Comparison of ENCODE assay signal across 23 cellular contexts in the genomic region with DNA sequence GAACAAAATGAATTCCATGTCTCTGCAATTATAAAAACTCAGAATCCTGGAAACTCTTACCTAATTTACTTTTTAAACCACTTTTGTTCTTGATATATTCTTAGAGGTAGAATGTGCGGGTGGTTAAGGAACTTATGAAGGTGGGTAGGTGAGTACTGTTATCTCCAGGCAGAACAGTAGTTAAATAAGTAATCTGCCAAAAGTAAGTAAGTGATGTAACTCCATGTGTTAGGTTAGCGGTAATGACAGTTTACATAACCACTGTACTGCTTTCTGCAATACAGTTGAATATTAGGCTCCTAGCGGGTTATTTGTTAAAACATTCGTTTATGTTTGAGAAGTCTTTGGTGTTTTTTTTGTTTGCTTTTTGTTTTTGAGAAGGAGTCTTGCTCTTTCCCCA. TPM values are rescaled to one million over a fixed set of nuclear protein-coding genes. Genes with fewer than 3 reads are reported as not detected.
DNase-seq lines count a peak whose midpoint lies in the region; ATAC-seq and TF ChIP-seq lines count a peak whose summit lies in the region.
"Had no signal": no experiment of that assay in that cellular context is flagged by ENCODE, and none has a peak within 500 bp of the region (broad histone marks: within the 10 kb centered on the region; RNA-seq: fewer than 3 reads in every experiment).

No MANE protein-coding gene starts in this region.

- H3F3A ChIP-seq in GM23338 (replicated peaks; ENCODE audit: low read depth): 0 out of 2 replicates have a peak, but pooled peaks cover 3% of the 10 kb centered on the region

- ATAC-seq in GM23338 (no peak), left lobe of liver (peak; percentile 75), right lobe of liver (peak; percentile 66 to 85 (median 73))
- ATAC-seq: A549 had no signal

- no peak for TF ChIP-seq CTCF in GM23338 (conservative IDR thresholded peaks at IDR 0.05; ENCODE audit: low read depth in 2 of 2)
- TF ChIP-seq CTCF in right lobe of liver (IDR thresholded peaks at IDR 0.05): no peak

- no peak overlapping the region for H2AK5ac ChIP-seq in mesenchymal stem cell (ENCODE audit: low read length, severe bottlenecking)

- H2AFZ ChIP-seq in GM23338 (no peak overlapping the region), mesenchymal stem cell (ENCODE audit: low read depth, low read length) (no peak overlapping the region)

- DNase-seq in GM23338 (ENCODE audit: low spot score): no peak
- no peak for DNase-seq in left lobe of liver (ENCODE audit: low spot score)
- DNase-seq in right lobe of liver: no peak
- no peak for DNase-seq in AG20443 (ENCODE audit: low spot score)
- no peak for DNase-seq in T-helper 2 cell
- DNase-seq in mesenchymal stem cell: no peak
- DNase-seq: BE2C; C1 segment of cervical spinal cord; CD4-positive, alpha-beta memory T cell; CD4-positive, CD25-positive, alpha-beta regulatory T cell; CD8-positive, alpha-beta memory T cell; COR-L47; DMS 273 treated with DMSO at 0.1 percent for 48 hours; DMS153; DMS53; DMS79; DND-41; EL; GDM1 had no signal

- no peak overlapping the region for H2BK120ac ChIP-seq in mesenchymal stem cell (ENCODE audit: low read depth, low read length)

- H3K4me3 Mint-ChIP-seq in GM23338: no peak overlapping the region
- H3K4me3 Mint-ChIP-seq: CD14-positive monocyte; CD4-positive, alpha-beta memory T cell; CD4-positive, CD25-positive, alpha-beta regulatory T cell; CD8-positive, alpha-beta memory T cell had no signal

- peaks cover 85% of the 10 kb centered on the region for H3K4me1 Mint-ChIP-seq in GM23338
- H3K4me1 Mint-ChIP-seq: CD14-positive monocyte; CD4-positive, CD25-positive, alpha-beta regulatory T cell; CD8-positive, alpha-beta memory T cell had no signal

- H3K36me3 Mint-ChIP-seq in GM23338 (ENCODE audit: low read depth): peaks cover 55% of the 10 kb centered on the region
- H3K36me3 Mint-ChIP-seq: CD14-positive monocyte; CD4-positive, alpha-beta memory T cell; CD4-positive, CD25-positive, alpha-beta regulatory T cell; CD8-positive, alpha-beta memory T cell had no signal

- TF ChIP-seq POLR2A in right lobe of liver (IDR thresholded peaks at IDR 0.05): no peak

- H3K27me3 ChIP-seq in GM23338 (ENCODE audit: insufficient read depth): no peaks in the 10 kb centered on the region
- H3K27me3 ChIP-seq in right lobe of liver: no peaks in the 10 kb centered on the region
- peaks cover 0 to 7% of the 10 kb centered on the region in 2 experiments for H3K27me3 ChIP-seq in mesenchymal stem cell (ENCODE audit: control insufficient read depth in 1 of 2, insufficient read depth in 1 of 2, low read length in 2 of 2)
- H3K27me3 ChIP-seq: BLaER1 had no signal

- no peak overlapping the region for H2BK5ac ChIP-seq in mesenchymal stem cell (ENCODE audit: low read depth, low read length, poor library complexity, severe bottlenecking)

- WGBS in right lobe of liver (ENCODE audit: insufficient coverage, low coverage, low lambda C conversion rate, missing lambda C conversion rate): 27% methylated on average over 4 of the region's 4 CpGs
- 95% methylated on average over 3 of the region's 4 CpGs for WGBS in mesenchymal stem cell

- H3K27me3 Mint-ChIP-seq in GM23338 (ENCODE audit: insufficient read depth, low read depth, poor library complexity): peaks cover 9% of the 10 kb centered on the region

- no peak overlapping the region for H3K27ac Mint-ChIP-seq in GM23338
- H3K27ac Mint-ChIP-seq: CD14-positive monocyte; CD4-positive, alpha-beta memory T cell; CD4-positive, CD25-positive, alpha-beta regulatory T cell; CD8-positive, alpha-beta memory T cell had no signal

- no peak overlapping the region for H3K23ac ChIP-seq in mesenchymal stem cell (ENCODE audit: low read length in 2 of 2)

- H3K4me1 ChIP-seq in GM23338 (ENCODE audit: insufficient read depth) (peaks cover 88% of the 10 kb centered on the region), right lobe of liver (peaks cover 0 to 19% (median 7%) of the 10 kb centered on the region in 4 donors), mesenchymal stem cell (ENCODE audit: control insufficient read depth, insufficient read depth, low read depth, low read length) (peaks cover 2% of the 10 kb centered on the region)
- H3K4me1 ChIP-seq: BE2C had no signal

- peaks cover 19% of the 10 kb centered on the region for H3K79me1 ChIP-seq in mesenchymal stem cell (replicated peaks; ENCODE audit: low read length, poor library complexity, severe bottlenecking)

- H3K4me2 ChIP-seq in GM23338: 0 out of 2 replicates have a peak overlapping the region, but pooled peaks have one; percentile 95
- H3K4me2 ChIP-seq in mesenchymal stem cell (ENCODE audit: low read length, poor library complexity, severe bottlenecking): no peak overlapping the region
- H3K4me2 ChIP-seq: A549, BLaER1 had no signal

- no peak overlapping the region for H4K91ac ChIP-seq in mesenchymal stem cell (ENCODE audit: low read length)

- no peak overlapping the region for H3K14ac ChIP-seq in mesenchymal stem cell (ENCODE audit: low read length in 2 of 2)

- H3K9me2 ChIP-seq in GM23338 (ENCODE audit: insufficient read depth): no peaks in the 10 kb centered on the region

- H3K36me3 ChIP-seq in GM23338 (ENCODE audit: insufficient read depth) (no peaks in the 10 kb centered on the region), right lobe of liver (no peaks in the 10 kb centered on the region), mesenchymal stem cell (ENCODE audit: control insufficient read depth in 1 of 2, insufficient read depth in 2 of 2, low read depth in 1 of 2, low read length in 2 of 2) (peaks cover 0 to 8% of the 10 kb centered on the region in 2 experiments)
- H3K36me3 ChIP-seq: BE2C, BLaER1 had no signal

- no peak overlapping the region for H2BK12ac ChIP-seq in mesenchymal stem cell (ENCODE audit: low read length in 2 of 2)

- no peak overlapping the region for H3K18ac ChIP-seq in mesenchymal stem cell (ENCODE audit: low read depth in 1 of 2, low read length in 2 of 2)

- no peaks in the 10 kb centered on the region for H3K9me3 Mint-ChIP-seq in GM23338

- peaks cover 86% of the 10 kb centered on the region for H4K20me1 ChIP-seq in GM23338 (replicated peaks; ENCODE audit: insufficient read depth)

- no peak overlapping the region for H4K8ac ChIP-seq in mesenchymal stem cell (ENCODE audit: low read length)

- intact Hi-C loops in right lobe of liver (cut with DNase I): no loop called here

- H3K27ac ChIP-seq in GM23338 (ENCODE audit: low read depth): no peak overlapping the region
- H3K27ac ChIP-seq in right lobe of liver: no peak overlapping the region
- H3K27ac ChIP-seq in mesenchymal stem cell (ENCODE audit: low read length, poor library complexity, severe bottlenecking): no peak overlapping the region
- H3K27ac ChIP-seq: 22Rv1, A549, BLaER1 had no signal

- H3K9me3 ChIP-seq in right lobe of liver (no peaks in the 10 kb centered on the region), mesenchymal stem cell (ENCODE audit: control insufficient read depth, low read length) (no peaks in the 10 kb centered on the region)
- H3K9me3 ChIP-seq: A549, BE2C, BLaER1 had no signal

- no peak overlapping the region for H3K9ac ChIP-seq in mesenchymal stem cell (ENCODE audit: low read length)
- H3K9ac ChIP-seq: BLaER1 had no signal

- no peak overlapping the region for H2BK15ac ChIP-seq in mesenchymal stem cell (ENCODE audit: low read depth, poor library complexity, severe bottlenecking)

- no peak overlapping the region for H3K4me3 ChIP-seq in GM23338
- H3K4me3 ChIP-seq in right lobe of liver: no peak overlapping the region
- H3K4me3 ChIP-seq in mesenchymal stem cell (ENCODE audit: insufficient read depth in 1 of 2, low read depth in 1 of 2, low read length in 2 of 2): no peak overlapping the region
- H3K4me3 ChIP-seq: A549, BLaER1 had no signal

- H3K79me2 ChIP-seq in GM23338 (replicated peaks; ENCODE audit: insufficient read depth): peaks cover 100% of the 10 kb centered on the region

- H3K4ac ChIP-seq in mesenchymal stem cell (ENCODE audit: low read depth in 1 of 2, low read length in 2 of 2): no peak overlapping the region

TF ChIP-seq in GM23338, 12 proteins besides CTCF, POLR2A, EP300 and RAD21 (continues in another document):
- TF ChIP-seq, protein P1, sequence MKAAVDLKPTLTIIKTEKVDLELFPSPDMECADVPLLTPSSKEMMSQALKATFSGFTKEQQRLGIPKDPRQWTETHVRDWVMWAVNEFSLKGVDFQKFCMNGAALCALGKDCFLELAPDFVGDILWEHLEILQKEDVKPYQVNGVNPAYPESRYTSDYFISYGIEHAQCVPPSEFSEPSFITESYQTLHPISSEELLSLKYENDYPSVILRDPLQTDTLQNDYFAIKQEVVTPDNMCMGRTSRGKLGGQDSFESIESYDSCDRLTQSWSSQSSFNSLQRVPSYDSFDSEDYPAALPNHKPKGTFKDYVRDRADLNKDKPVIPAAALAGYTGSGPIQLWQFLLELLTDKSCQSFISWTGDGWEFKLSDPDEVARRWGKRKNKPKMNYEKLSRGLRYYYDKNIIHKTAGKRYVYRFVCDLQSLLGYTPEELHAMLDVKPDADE (IDR thresholded peaks at IDR 0.05): no peak
- TF ChIP-seq ZNF114 (CRISPR knock-in tag; IDR thresholded peaks at IDR 0.05): no peak
- no peak for TF ChIP-seq EZH2 (IDR thresholded peaks at IDR 0.05; ENCODE audit: low read depth, unreplicated experiment)
- no peak for TF ChIP-seq EZH2phosphoT487 (IDR thresholded peaks at IDR 0.05; ENCODE audit: unreplicated experiment)
- no peak for TF ChIP-seq STAT1 (IDR thresholded peaks at IDR 0.05; ENCODE audit: unreplicated experiment)
- TF ChIP-seq NANOG (IDR thresholded peaks at IDR 0.05; ENCODE audit: borderline replicate concordance): no peak
- no peak for TF ChIP-seq POLR2AphosphoS5 (IDR thresholded peaks at IDR 0.05; ENCODE audit: low read depth)
- no peak for TF ChIP-seq JUNB (IDR thresholded peaks at IDR 0.05; ENCODE audit: unreplicated experiment)
- TF ChIP-seq ZNF331 (CRISPR knock-in tag; IDR thresholded peaks at IDR 0.05; ENCODE audit: low read depth): no peak
- no peak for TF ChIP-seq CREB1 (CRISPR knock-in tag; IDR thresholded peaks at IDR 0.05; ENCODE audit: low read depth)

RNA-seq across cellular contexts. Expression of gene LARGE1, which starts 7.1 kb away (rescaled TPM):
- total RNA-seq in GM23338 (2014; rRNA removed; shearing (Covaris generic)): 62.4 and 75.6 TPM in 2 replicates
- polyA plus RNA-seq in GM23338 (2016; fragmentation: Nextera tagmentation; extraction: Ambion mirVana): 12.8 and 13.5 TPM in 2 replicates
- total RNA-seq in left lobe of liver (27.2 TPM), right lobe of liver (10 to 100 TPM; 12.2 to 28.3 (median 15.2) TPM)
- 19.1 TPM for polyA plus RNA-seq in mesenchymal stem cell (2013, experiment 1 of 2)
- 18.2 TPM for polyA plus RNA-seq in mesenchymal stem cell (2013, experiment 2 of 2)
- total RNA-seq: CD4-positive, CD25-positive, alpha-beta regulatory T cell had no signal
- polyA plus RNA-seq: CD4-positive, CD25-positive, alpha-beta regulatory T cell had no signal
